ENCODE assay signal across 8 cellular contexts in genomic region chr11:5204787-5205186, GRCh38. TPM values are rescaled to one million over a fixed set of nuclear protein-coding genes. Genes with fewer than 3 reads are reported as not detected.
DNase-seq lines count a peak whose midpoint lies in the region; ATAC-seq and TF ChIP-seq lines count a peak whose summit lies in the region.

No MANE protein-coding gene starts in this region.

- H3K4me1 ChIP-seq in gastroesophageal sphincter: no peaks in the 10 kb centered on the region

- peak in 2 of 4 experiments; percentile 28 to 30 for TF ChIP-seq CTCF in gastroesophageal sphincter (IDR thresholded peaks at IDR 0.05)

- H3K4me3 ChIP-seq in gastroesophageal sphincter: no peak overlapping the region

- WGBS in gastroesophageal sphincter (ENCODE audit: low coverage in 1 of 2), 2 donors: 11 to 13% methylated on average over 1 of the region's 1 CpG

- no peaks in the 10 kb centered on the region for H3K36me3 ChIP-seq in gastroesophageal sphincter

- DNase-seq in G401 (ENCODE audit: low spot score) (peak; percentile 36), NAMALWA (ENCODE audit: low spot score) (peak; percentile 27), dedifferentiated amniotic fluid mesenchymal stem cell (ENCODE audit: extremely low spot score) (peak; percentile 74), non-pigmented ciliary epithelial cell (ENCODE audit: low read depth) (peak; percentile 50), NCI-H2227 treated with DMSO at 0.1 percent for 48 hours (lab: John Stamatoyannopoulos, UW) (no peak)

- no peaks in the 10 kb centered on the region for H3K9me3 ChIP-seq in gastroesophageal sphincter

- in situ Hi-C loops in G401 (cut with HindIII; ENCODE audit: low sequenced_read_pairs): no loop called here

- ATAC-seq in GM21447 (IDR thresholded peaks at IDR 0.05; ENCODE audit: unreplicated experiment): peak; percentile 81
- ATAC-seq in gastroesophageal sphincter: no peak
- no peak for ATAC-seq in HG03108 (IDR thresholded peaks at IDR 0.05; ENCODE audit: unreplicated experiment)

- no peaks in the 10 kb centered on the region for H3K27me3 ChIP-seq in gastroesophageal sphincter

- no peak for TF ChIP-seq EP300 in gastroesophageal sphincter (IDR thresholded peaks at IDR 0.05)

- no peak for TF ChIP-seq POLR2A in gastroesophageal sphincter (IDR thresholded peaks at IDR 0.05)

- no peak overlapping the region for H3K27ac ChIP-seq in gastroesophageal sphincter

RNA-seq across cellular contexts. Expression of gene OR51V1, which starts 4.3 kb away (rescaled TPM):
- total RNA-seq in G401 (2014; rRNA removed; shearing (Covaris generic)): not detected in 2 replicates
- not detected for total RNA-seq in gastroesophageal sphincter

RNA-seq across cellular contexts. Expression of gene HBB, which starts 22.1 kb away (rescaled TPM):
- not detected in 2 replicates for total RNA-seq in G401 (2014; rRNA removed; shearing (Covaris generic))
- 100 to 1,000 TPM in 2 of 4 donors, 10 to 100 TPM in 1, not detected in 1; 16.1 to 148 (median 132) TPM for total RNA-seq in gastroesophageal sphincter

RNA-seq across cellular contexts. Expression of gene HBD, which starts 29.5 kb away (rescaled TPM):
- not detected in 2 replicates for total RNA-seq in G401 (2014; rRNA removed; shearing (Covaris generic))
- not detected for total RNA-seq in gastroesophageal sphincter

RNA-seq across cellular contexts. Expression of gene HBG1, which starts 44.9 kb away (rescaled TPM):
- total RNA-seq in G401 (2014; rRNA removed; shearing (Covaris generic)): not detected in 2 replicates
- total RNA-seq in gastroesophageal sphincter: not detected

RNA-seq across cellular contexts. Expression of gene HBG2, which starts 49.8 kb away (rescaled TPM):
- not detected in 2 replicates for total RNA-seq in G401 (2014; rRNA removed; shearing (Covaris generic))
- not detected for total RNA-seq in gastroesophageal sphincter
